ENCODE assay signal across 1 cellular context in the genomic region with DNA sequence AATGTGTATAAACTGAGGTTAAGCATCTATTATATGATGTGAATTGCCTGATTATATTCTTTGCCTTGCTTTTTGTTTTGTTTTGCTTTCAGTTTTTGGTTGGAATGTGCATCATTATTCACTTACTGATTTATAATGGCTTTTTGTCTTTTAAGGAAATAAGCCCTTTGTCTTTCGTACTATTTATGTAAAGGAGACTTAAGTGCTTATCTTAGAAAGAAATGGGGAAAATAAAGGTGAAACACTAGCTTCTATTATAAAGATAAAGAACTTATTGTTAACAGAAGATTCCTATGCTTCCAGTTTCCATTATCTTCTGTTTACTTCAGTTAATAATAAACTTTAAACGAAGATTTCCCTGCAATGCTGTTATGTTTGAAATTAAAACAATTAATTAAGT.
TF ChIP-seq lines count a peak whose summit lies in the region.

No MANE protein-coding gene starts in this region.

TF ChIP-seq in WTC11, 78 proteins besides CTCF, POLR2A, EP300 and RAD21 (continued from another document):
- TF ChIP-seq, protein P1, sequence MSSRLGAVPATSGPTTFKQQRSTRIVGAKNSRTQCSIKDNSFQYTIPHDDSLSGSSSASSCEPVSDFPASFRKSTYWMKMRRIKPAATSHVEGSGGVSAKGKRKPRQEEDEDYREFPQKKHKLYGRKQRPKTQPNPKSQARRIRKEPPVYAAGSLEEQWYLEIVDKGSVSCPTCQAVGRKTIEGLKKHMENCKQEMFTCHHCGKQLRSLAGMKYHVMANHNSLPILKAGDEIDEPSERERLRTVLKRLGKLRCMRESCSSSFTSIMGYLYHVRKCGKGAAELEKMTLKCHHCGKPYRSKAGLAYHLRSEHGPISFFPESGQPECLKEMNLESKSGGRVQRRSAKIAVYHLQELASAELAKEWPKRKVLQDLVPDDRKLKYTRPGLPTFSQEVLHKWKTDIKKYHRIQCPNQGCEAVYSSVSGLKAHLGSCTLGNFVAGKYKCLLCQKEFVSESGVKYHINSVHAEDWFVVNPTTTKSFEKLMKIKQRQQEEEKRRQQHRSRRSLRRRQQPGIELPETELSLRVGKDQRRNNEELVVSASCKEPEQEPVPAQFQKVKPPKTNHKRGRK (CRISPR knock-in tag; IDR thresholded peaks at IDR 0.05; ENCODE audit: borderline replicate concordance): no peak
- TF ChIP-seq, protein P2, sequence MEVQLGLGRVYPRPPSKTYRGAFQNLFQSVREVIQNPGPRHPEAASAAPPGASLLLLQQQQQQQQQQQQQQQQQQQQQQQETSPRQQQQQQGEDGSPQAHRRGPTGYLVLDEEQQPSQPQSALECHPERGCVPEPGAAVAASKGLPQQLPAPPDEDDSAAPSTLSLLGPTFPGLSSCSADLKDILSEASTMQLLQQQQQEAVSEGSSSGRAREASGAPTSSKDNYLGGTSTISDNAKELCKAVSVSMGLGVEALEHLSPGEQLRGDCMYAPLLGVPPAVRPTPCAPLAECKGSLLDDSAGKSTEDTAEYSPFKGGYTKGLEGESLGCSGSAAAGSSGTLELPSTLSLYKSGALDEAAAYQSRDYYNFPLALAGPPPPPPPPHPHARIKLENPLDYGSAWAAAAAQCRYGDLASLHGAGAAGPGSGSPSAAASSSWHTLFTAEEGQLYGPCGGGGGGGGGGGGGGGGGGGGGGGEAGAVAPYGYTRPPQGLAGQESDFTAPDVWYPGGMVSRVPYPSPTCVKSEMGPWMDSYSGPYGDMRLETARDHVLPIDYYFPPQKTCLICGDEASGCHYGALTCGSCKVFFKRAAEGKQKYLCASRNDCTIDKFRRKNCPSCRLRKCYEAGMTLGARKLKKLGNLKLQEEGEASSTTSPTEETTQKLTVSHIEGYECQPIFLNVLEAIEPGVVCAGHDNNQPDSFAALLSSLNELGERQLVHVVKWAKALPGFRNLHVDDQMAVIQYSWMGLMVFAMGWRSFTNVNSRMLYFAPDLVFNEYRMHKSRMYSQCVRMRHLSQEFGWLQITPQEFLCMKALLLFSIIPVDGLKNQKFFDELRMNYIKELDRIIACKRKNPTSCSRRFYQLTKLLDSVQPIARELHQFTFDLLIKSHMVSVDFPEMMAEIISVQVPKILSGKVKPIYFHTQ (CRISPR knock-in tag; IDR thresholded peaks at IDR 0.05): no peak
- TF ChIP-seq NFE2L1 (CRISPR knock-in tag; IDR thresholded peaks at IDR 0.05): no peak
- TF ChIP-seq, protein P3, sequence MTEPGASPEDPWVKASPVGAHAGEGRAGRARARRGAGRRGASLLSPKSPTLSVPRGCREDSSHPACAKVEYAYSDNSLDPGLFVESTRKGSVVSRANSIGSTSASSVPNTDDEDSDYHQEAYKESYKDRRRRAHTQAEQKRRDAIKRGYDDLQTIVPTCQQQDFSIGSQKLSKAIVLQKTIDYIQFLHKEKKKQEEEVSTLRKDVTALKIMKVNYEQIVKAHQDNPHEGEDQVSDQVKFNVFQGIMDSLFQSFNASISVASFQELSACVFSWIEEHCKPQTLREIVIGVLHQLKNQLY (CRISPR knock-in tag; IDR thresholded peaks at IDR 0.05): no peak
- TF ChIP-seq, protein P4, sequence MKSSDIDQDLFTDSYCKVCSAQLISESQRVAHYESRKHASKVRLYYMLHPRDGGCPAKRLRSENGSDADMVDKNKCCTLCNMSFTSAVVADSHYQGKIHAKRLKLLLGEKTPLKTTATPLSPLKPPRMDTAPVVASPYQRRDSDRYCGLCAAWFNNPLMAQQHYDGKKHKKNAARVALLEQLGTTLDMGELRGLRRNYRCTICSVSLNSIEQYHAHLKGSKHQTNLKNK (CRISPR knock-in tag; IDR thresholded peaks at IDR 0.05): no peak
- TF ChIP-seq, protein P5, sequence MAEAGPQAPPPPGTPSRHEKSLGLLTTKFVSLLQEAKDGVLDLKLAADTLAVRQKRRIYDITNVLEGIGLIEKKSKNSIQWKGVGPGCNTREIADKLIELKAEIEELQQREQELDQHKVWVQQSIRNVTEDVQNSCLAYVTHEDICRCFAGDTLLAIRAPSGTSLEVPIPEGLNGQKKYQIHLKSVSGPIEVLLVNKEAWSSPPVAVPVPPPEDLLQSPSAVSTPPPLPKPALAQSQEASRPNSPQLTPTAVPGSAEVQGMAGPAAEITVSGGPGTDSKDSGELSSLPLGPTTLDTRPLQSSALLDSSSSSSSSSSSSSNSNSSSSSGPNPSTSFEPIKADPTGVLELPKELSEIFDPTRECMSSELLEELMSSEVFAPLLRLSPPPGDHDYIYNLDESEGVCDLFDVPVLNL (CRISPR knock-in tag; IDR thresholded peaks at IDR 0.05; ENCODE audit: borderline replicate concordance, low read depth): no peak
- TF ChIP-seq, protein P6, sequence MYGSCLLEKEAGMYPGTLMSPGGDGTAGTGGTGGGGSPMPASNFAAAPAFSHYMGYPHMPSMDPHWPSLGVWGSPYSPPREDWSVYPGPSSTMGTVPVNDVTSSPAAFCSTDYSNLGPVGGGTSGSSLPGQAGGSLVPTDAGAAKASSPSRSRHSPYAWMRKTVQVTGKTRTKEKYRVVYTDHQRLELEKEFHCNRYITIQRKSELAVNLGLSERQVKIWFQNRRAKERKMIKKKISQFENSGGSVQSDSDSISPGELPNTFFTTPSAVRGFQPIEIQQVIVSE (CRISPR knock-in tag; IDR thresholded peaks at IDR 0.05; ENCODE audit: borderline replicate concordance): no peak
- no peak for TF ChIP-seq MXD4 (CRISPR knock-in tag; IDR thresholded peaks at IDR 0.05; ENCODE audit: borderline replicate concordance)
